ENCODE assay signal across 17 cellular contexts in the genomic region with DNA sequence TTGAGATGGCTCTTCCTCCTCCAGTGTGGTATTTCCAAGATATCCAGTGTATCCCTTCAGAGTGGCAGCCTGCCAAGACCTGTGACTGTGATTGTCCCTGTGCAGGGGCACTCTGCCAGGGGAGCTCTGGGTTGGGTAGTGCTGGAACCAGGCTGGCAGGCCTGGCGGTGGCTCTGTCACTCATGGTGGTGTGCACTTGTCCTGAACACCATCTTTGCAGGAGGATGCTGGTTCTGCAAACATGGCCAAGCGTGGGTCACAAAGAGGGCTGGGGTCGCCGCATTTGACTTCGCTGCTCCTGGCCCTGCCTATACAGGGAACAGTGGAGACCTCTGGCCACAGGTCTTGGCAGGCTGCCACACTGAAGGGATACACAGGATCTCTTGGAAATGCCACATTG.
A peak's percentile ranks its signal among the peaks of the same experiment; 100 is the strongest.
DNase-seq lines count a peak whose midpoint lies in the region; ATAC-seq, FAIRE-seq and TF ChIP-seq lines count a peak whose summit lies in the region.
"Had no signal": no experiment of that assay in that cellular context is flagged by ENCODE, and none has a peak within 500 bp of the region (broad histone marks: within the 10 kb centered on the region; RNA-seq: fewer than 3 reads in every experiment).

No MANE protein-coding gene starts in this region.

- H3K9me3 ChIP-seq in heart left ventricle (no peaks in the 10 kb centered on the region), Caco-2 (no peaks in the 10 kb centered on the region)
- H3K9me3 ChIP-seq: gastroesophageal sphincter, left lung, ovary had no signal

- BruUV-seq in Caco-2 (replicated peaks; lab: Mats Ljungman, UMichigan): no TSS peak

- peaks cover 5% of the 10 kb centered on the region; the same call in 2 of the 3 replicates for H3K36me3 Mint-ChIP-seq in GM23338 (ENCODE audit: low read depth)
- H3K36me3 Mint-ChIP-seq in Caco-2 (ENCODE audit: insufficient read depth, unreplicated experiment): no peaks in the 10 kb centered on the region
- H3K36me3 Mint-ChIP-seq: activated naive CD8-positive, alpha-beta T cell treated with anti-CD3 and anti-CD28 coated beads for 36 hours had no signal

- no peak overlapping the region; the same call in 1 of the 2 replicates for H3K27ac Mint-ChIP-seq in GM23338
- no peak overlapping the region for H3K27ac Mint-ChIP-seq in Caco-2 (ENCODE audit: unreplicated experiment)
- H3K27ac Mint-ChIP-seq: activated naive CD8-positive, alpha-beta T cell treated with anti-CD3 and anti-CD28 coated beads for 36 hours; brain had no signal

- TF ChIP-seq CTCF in heart left ventricle (IDR thresholded peaks at IDR 0.05): no peak
- TF ChIP-seq CTCF in GM23338 (conservative IDR thresholded peaks at IDR 0.05; ENCODE audit: low read depth in 2 of 2): no peak
- TF ChIP-seq CTCF in Caco-2 (IDR thresholded peaks at IDR 0.05; ENCODE audit: insufficient read depth in 1 of 2, low read depth in 1 of 2, low read length in 1 of 2, severe bottlenecking in 1 of 2, unreplicated experiment in 1 of 2): no peak

- H3K9me2 ChIP-seq in GM23338 (ENCODE audit: insufficient read depth): no peaks in the 10 kb centered on the region

- H3K4me1 ChIP-seq in heart left ventricle: peaks cover 3 to 51% (median 32%) of the 10 kb centered on the region in 12 donors
- peaks cover 4% of the 10 kb centered on the region for H3K4me1 ChIP-seq in GM23338 (ENCODE audit: insufficient read depth)
- no peaks in the 10 kb centered on the region; the same call in 1 of the 2 replicates for H3K4me1 ChIP-seq in Caco-2

- CTCF ChIA-PET in Caco-2 (lab: Charles Lee): no interaction called here

- peaks cover 25% of the 10 kb centered on the region for H3K4me1 Mint-ChIP-seq in GM23338
- peaks cover 7% of the 10 kb centered on the region for H3K4me1 Mint-ChIP-seq in Caco-2 (ENCODE audit: low read depth, unreplicated experiment)

- 73 to 93% (median 79%) methylated on average over 5 of the region's 5 CpGs for WGBS in heart left ventricle, 4 donors

- H3K4me3 ChIP-seq in heart left ventricle (no peak overlapping the region), GM23338 (no peak overlapping the region), Caco-2 (ENCODE audit: low read depth, low read length) (no peak overlapping the region)
- H3K4me3 ChIP-seq: gastroesophageal sphincter, left lung, ovary had no signal

- DNase-seq in GM12891 (ENCODE audit: insufficient read length, low spot score) (no peak), NCI-H69 (lab: John Stamatoyannopoulos, UW) (peak; percentile 66), heart left ventricle (peak; percentile 67 to 93 (median 82)), occipital lobe (lab: John Stamatoyannopoulos, UW) (peak; percentile 35), RKO (ENCODE audit: low spot score) (no peak), GM23338 (ENCODE audit: low spot score) (no peak), Caco-2 (no peak)
- DNase-seq: activated naive CD8-positive, alpha-beta T cell treated with anti-CD3 and anti-CD28 coated beads for 36 hours; left lung; NCI-H526; T-helper 9 cell had no signal

- H3K4me2 ChIP-seq in GM23338: no peak overlapping the region

- FAIRE-seq in GM12891 (lab: Jason Lieb, UNC): peak; percentile 62
- FAIRE-seq: HTR-8/SVneo had no signal

- no peaks in the 10 kb centered on the region for H3K27me3 ChIP-seq in heart left ventricle
- no peaks in the 10 kb centered on the region for H3K27me3 ChIP-seq in GM23338 (ENCODE audit: insufficient read depth)
- no peaks in the 10 kb centered on the region; the same call in 1 of the 2 replicates for H3K27me3 ChIP-seq in Caco-2 (replicated peaks; ENCODE audit: control insufficient read depth, insufficient read depth, low read length)
- H3K27me3 ChIP-seq: gastroesophageal sphincter, ovary had no signal

- H4K20me1 ChIP-seq in GM23338 (replicated peaks; ENCODE audit: insufficient read depth): no peaks in the 10 kb centered on the region

- H2AFZ ChIP-seq in GM23338: no peak overlapping the region

- ATAC-seq in heart left ventricle: peak in 3 of 4 donors; percentile 50 to 60 (median 53)
- ATAC-seq in GM23338: no peak
- ATAC-seq in HG02938 (IDR thresholded peaks at IDR 0.05; ENCODE audit: unreplicated experiment): no peak
- ATAC-seq: esophagus mucosa, gastroesophageal sphincter, left lung had no signal

- H3K36me3 ChIP-seq in heart left ventricle: peaks cover 0 to 45% (median 7%) of the 10 kb centered on the region in 9 donors
- no peaks in the 10 kb centered on the region; the same call in 1 of the 2 replicates for H3K36me3 ChIP-seq in GM23338 (ENCODE audit: insufficient read depth)
- no peaks in the 10 kb centered on the region for H3K36me3 ChIP-seq in Caco-2 (ENCODE audit: control insufficient read depth, insufficient read depth, low read length)
- H3K36me3 ChIP-seq: left lung, ovary had no signal

- H3K4me3 Mint-ChIP-seq in GM23338 (no peak overlapping the region), Caco-2 (ENCODE audit: unreplicated experiment) (no peak overlapping the region)
- H3K4me3 Mint-ChIP-seq: activated naive CD8-positive, alpha-beta T cell treated with anti-CD3 and anti-CD28 coated beads for 36 hours; brain had no signal

- H3K27me3 Mint-ChIP-seq in GM23338 (ENCODE audit: insufficient read depth, low read depth, poor library complexity) (peaks cover 6% of the 10 kb centered on the region), Caco-2 (ENCODE audit: insufficient read depth, unreplicated experiment) (peaks cover 3% of the 10 kb centered on the region)
- H3K27me3 Mint-ChIP-seq: activated naive CD8-positive, alpha-beta T cell treated with anti-CD3 and anti-CD28 coated beads for 36 hours; brain had no signal

- POLR2A ChIA-PET in Caco-2 (lab: Charles Lee): no interaction called here

- no peaks in the 10 kb centered on the region for H3F3A ChIP-seq in GM23338 (replicated peaks; ENCODE audit: low read depth)

- no peaks in the 10 kb centered on the region for H3K79me2 ChIP-seq in GM23338 (replicated peaks; ENCODE audit: insufficient read depth)

- TF ChIP-seq POLR2A in GM12891 (IDR thresholded peaks at IDR 0.05; ENCODE audit: low read depth, low read length) (no peak), heart left ventricle (IDR thresholded peaks at IDR 0.05) (no peak)

- H3K9me3 Mint-ChIP-seq in GM23338 (no peaks in the 10 kb centered on the region; the same call in 2 of the 3 replicates), Caco-2 (ENCODE audit: unreplicated experiment) (no peaks in the 10 kb centered on the region)
- H3K9me3 Mint-ChIP-seq: activated naive CD8-positive, alpha-beta T cell treated with anti-CD3 and anti-CD28 coated beads for 36 hours; brain had no signal

- H3K27ac ChIP-seq in heart left ventricle (no peak overlapping the region), GM23338 (ENCODE audit: low read depth) (no peak overlapping the region)
- H3K27ac ChIP-seq: gastroesophageal sphincter, left lung, ovary had no signal

- intact Hi-C loops in heart left ventricle (cut with DNase I) (loop anchor here in 4 of 10 donors (5.0 to 10.0 kb wide), 5 partner anchors 103 to 685 kb away; no protein-coding TSS in a partner anchor), Caco-2 (cut with micrococcal nuclease; ENCODE audit: unreplicated experiment) (no loop called here)

TF ChIP-seq in GM12891, 5 proteins besides CTCF, POLR2A, EP300 and RAD21:
- TF ChIP-seq POLR2AphosphoS5 (IDR thresholded peaks at IDR 0.05; ENCODE audit: low read depth, low read length): no peak
- TF ChIP-seq POU2F2 (IDR thresholded peaks at IDR 0.05; ENCODE audit: low read depth, low read length): no peak
- no peak for TF ChIP-seq PAX5 (IDR thresholded peaks at IDR 0.05; ENCODE audit: insufficient read depth, low read length, severe bottlenecking)
- no peak for TF ChIP-seq TAF1 (IDR thresholded peaks at IDR 0.05; ENCODE audit: low read depth, low read length)
- TF ChIP-seq SPI1 (IDR thresholded peaks at IDR 0.05; ENCODE audit: low read depth, low read length): no peak

TF ChIP-seq in GM23338, 12 proteins besides CTCF, POLR2A, EP300 and RAD21:
- no peak for TF ChIP-seq REST (IDR thresholded peaks at IDR 0.05; ENCODE audit: unreplicated experiment)
- no peak for TF ChIP-seq CREB1 (CRISPR knock-in tag; IDR thresholded peaks at IDR 0.05; ENCODE audit: low read depth)
- TF ChIP-seq NANOG (IDR thresholded peaks at IDR 0.05; ENCODE audit: borderline replicate concordance): no peak
- no peak for TF ChIP-seq ZNF331 (CRISPR knock-in tag; IDR thresholded peaks at IDR 0.05; ENCODE audit: low read depth)
- no peak for TF ChIP-seq JUNB (IDR thresholded peaks at IDR 0.05; ENCODE audit: unreplicated experiment)
- TF ChIP-seq ETS1 (IDR thresholded peaks at IDR 0.05): no peak

Comparison
In these comparisons a context has a peak if more than half of its experiments do, and no peak if none do; other contexts are left out.
1. DNase-seq: peak in NCI-H69 (single experiment), heart left ventricle (5 of 5) and occipital lobe (single experiment); none in GM12891 (single experiment), RKO (single experiment), GM23338 (single experiment) and Caco-2 (0 of 2).
2. ATAC-seq: peak in heart left ventricle (3 of 4); none in GM23338 (single experiment) and HG02938 (single experiment).